Comparison of ENCODE assay signal across 1 cellular context in the genomic region with DNA sequence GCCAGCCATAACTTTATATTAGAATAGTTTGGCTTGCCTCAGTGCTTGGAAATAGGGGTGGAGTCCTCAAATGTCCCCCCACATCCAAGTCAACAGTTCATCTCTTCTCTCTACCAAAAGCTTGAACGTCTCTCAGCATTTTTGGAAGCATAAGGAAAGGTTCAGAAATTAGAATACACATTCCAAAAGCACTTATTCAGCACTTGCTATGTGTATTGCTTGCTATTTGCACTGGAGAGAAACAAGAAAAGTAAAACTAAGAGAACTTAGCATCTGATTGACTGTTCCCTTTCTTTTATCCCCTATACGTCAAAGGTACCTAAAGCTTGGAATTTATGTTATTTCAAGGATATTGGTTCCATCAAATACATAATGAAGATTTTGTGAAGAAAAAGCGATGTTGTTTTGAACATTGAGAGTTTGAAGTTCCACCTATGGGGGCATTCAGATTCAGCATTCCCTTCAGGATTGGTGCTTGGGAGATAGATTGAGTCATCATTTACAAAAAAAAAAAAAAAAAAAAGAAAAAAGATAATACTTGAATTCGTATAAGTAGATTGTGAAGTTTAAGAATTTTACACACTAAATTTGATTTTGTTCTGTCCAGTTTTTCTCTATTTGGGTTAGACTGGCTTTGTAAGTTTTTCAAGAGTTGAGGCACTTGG.
TF ChIP-seq lines count a peak whose summit lies in the region.

No MANE protein-coding gene starts in this region.

TF ChIP-seq in WTC11, 78 proteins besides CTCF, POLR2A, EP300 and RAD21 (continued from another document):
- TF ChIP-seq, protein P1, sequence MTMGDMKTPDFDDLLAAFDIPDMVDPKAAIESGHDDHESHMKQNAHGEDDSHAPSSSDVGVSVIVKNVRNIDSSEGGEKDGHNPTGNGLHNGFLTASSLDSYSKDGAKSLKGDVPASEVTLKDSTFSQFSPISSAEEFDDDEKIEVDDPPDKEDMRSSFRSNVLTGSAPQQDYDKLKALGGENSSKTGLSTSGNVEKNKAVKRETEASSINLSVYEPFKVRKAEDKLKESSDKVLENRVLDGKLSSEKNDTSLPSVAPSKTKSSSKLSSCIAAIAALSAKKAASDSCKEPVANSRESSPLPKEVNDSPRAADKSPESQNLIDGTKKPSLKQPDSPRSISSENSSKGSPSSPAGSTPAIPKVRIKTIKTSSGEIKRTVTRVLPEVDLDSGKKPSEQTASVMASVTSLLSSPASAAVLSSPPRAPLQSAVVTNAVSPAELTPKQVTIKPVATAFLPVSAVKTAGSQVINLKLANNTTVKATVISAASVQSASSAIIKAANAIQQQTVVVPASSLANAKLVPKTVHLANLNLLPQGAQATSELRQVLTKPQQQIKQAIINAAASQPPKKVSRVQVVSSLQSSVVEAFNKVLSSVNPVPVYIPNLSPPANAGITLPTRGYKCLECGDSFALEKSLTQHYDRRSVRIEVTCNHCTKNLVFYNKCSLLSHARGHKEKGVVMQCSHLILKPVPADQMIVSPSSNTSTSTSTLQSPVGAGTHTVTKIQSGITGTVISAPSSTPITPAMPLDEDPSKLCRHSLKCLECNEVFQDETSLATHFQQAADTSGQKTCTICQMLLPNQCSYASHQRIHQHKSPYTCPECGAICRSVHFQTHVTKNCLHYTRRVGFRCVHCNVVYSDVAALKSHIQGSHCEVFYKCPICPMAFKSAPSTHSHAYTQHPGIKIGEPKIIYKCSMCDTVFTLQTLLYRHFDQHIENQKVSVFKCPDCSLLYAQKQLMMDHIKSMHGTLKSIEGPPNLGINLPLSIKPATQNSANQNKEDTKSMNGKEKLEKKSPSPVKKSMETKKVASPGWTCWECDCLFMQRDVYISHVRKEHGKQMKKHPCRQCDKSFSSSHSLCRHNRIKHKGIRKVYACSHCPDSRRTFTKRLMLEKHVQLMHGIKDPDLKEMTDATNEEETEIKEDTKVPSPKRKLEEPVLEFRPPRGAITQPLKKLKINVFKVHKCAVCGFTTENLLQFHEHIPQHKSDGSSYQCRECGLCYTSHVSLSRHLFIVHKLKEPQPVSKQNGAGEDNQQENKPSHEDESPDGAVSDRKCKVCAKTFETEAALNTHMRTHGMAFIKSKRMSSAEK (CRISPR knock-in tag; IDR thresholded peaks at IDR 0.05; ENCODE audit: borderline replicate concordance), result no peak
- TF ChIP-seq, protein P2, sequence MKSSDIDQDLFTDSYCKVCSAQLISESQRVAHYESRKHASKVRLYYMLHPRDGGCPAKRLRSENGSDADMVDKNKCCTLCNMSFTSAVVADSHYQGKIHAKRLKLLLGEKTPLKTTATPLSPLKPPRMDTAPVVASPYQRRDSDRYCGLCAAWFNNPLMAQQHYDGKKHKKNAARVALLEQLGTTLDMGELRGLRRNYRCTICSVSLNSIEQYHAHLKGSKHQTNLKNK (CRISPR knock-in tag; IDR thresholded peaks at IDR 0.05), result no peak
- no peak for TF ChIP-seq RELA (CRISPR knock-in tag; IDR thresholded peaks at IDR 0.05; ENCODE audit: borderline replicate concordance)
- no peak for TF ChIP-seq ZNF396 (CRISPR knock-in tag; IDR thresholded peaks at IDR 0.05; ENCODE audit: borderline replicate concordance)
- TF ChIP-seq, protein P3, sequence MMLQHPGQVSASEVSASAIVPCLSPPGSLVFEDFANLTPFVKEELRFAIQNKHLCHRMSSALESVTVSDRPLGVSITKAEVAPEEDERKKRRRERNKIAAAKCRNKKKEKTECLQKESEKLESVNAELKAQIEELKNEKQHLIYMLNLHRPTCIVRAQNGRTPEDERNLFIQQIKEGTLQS (CRISPR knock-in tag; conservative IDR thresholded peaks at IDR 0.05), result no peak
